Comparison of ENCODE assay signal across 8 cellular contexts in the genomic region with DNA sequence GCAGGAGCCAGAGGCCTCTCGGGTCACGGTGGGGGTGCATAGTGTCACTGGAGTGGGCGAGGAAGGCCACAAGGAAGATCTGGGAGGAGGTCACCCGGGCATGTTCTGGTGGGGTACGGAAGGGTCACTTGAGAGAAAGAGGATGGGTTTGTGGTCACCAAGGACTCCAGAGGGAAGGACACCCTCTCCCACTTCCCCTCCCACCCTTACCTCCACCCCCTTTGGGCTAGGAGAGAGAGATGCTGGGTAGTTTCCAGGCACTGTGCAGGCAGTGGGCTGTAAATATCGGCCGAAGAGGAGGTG. TPM values are rescaled to one million over a fixed set of nuclear protein-coding genes. Genes with fewer than 3 reads are reported as not detected.
DNase-seq lines count a peak whose midpoint lies in the region; ATAC-seq and TF ChIP-seq lines count a peak whose summit lies in the region.

No MANE protein-coding gene starts in this region.

- peaks cover 9% of the 10 kb centered on the region for H3K27me3 Mint-ChIP-seq in stimulated activated naive CD8-positive, alpha-beta T cell treated with anti-CD3 and anti-CD28 coated beads, Interleukin-15, Interleukin-2, amounts not matched to agents 100 ng/mL and 50 ng/mL, for 24 hours
- peaks cover 42% of the 10 kb centered on the region for H3K27me3 Mint-ChIP-seq in dendritic cell treated with granulocyte-macrophage colony-stimulating factor and Interleukin-4, amounts not matched to agents 40 ng/mL and 50 ng/mL, for 4 days
- H3K27me3 Mint-ChIP-seq in naive B cell = peaks cover 9 to 39% (median 28%) of the 10 kb centered on the region in 3 donors

- H3K36me3 Mint-ChIP-seq in stimulated activated naive CD8-positive, alpha-beta T cell treated with anti-CD3 and anti-CD28 coated beads, Interleukin-15, Interleukin-2, amounts not matched to agents 100 ng/mL and 50 ng/mL, for 24 hours (ENCODE audit: low read depth) = peaks cover 7% of the 10 kb centered on the region
- no peaks in the 10 kb centered on the region for H3K36me3 Mint-ChIP-seq in dendritic cell treated with granulocyte-macrophage colony-stimulating factor and Interleukin-4, amounts not matched to agents 40 ng/mL and 50 ng/mL, for 4 days (ENCODE audit: low read depth)
- no peaks in the 10 kb centered on the region for H3K36me3 Mint-ChIP-seq in naive B cell

- H3K4me1 Mint-ChIP-seq in stimulated activated naive CD8-positive, alpha-beta T cell treated with anti-CD3 and anti-CD28 coated beads, Interleukin-15, Interleukin-2, amounts not matched to agents 100 ng/mL and 50 ng/mL, for 24 hours (ENCODE audit: low read depth) = peaks cover 66% of the 10 kb centered on the region
- peaks cover 34% of the 10 kb centered on the region for H3K4me1 Mint-ChIP-seq in dendritic cell treated with granulocyte-macrophage colony-stimulating factor and Interleukin-4, amounts not matched to agents 40 ng/mL and 50 ng/mL, for 4 days (ENCODE audit: low read depth)
- peaks cover 17 to 25% (median 20%) of the 10 kb centered on the region in 3 donors for H3K4me1 Mint-ChIP-seq in naive B cell

- intact Hi-C loops in dendritic cell treated with granulocyte-macrophage colony-stimulating factor and Interleukin-4, amounts not matched to agents 40 ng/mL and 50 ng/mL, for 4 days (cut with micrococcal nuclease) = no loop called here

- peak overlapping the region; percentile 82 for H3K4me3 Mint-ChIP-seq in stimulated activated naive CD8-positive, alpha-beta T cell treated with anti-CD3 and anti-CD28 coated beads, Interleukin-15, Interleukin-2, amounts not matched to agents 100 ng/mL and 50 ng/mL, for 24 hours
- H3K4me3 Mint-ChIP-seq in dendritic cell treated with granulocyte-macrophage colony-stimulating factor and Interleukin-4, amounts not matched to agents 40 ng/mL and 50 ng/mL, for 4 days = peak overlapping the region; percentile 77
- peak overlapping the region; percentile 70 to 91 (median 86) for H3K4me3 Mint-ChIP-seq in naive B cell

- H3K27ac Mint-ChIP-seq in stimulated activated naive CD8-positive, alpha-beta T cell treated with anti-CD3 and anti-CD28 coated beads, Interleukin-15, Interleukin-2, amounts not matched to agents 100 ng/mL and 50 ng/mL, for 24 hours = no peak overlapping the region
- H3K27ac Mint-ChIP-seq in dendritic cell treated with granulocyte-macrophage colony-stimulating factor and Interleukin-4, amounts not matched to agents 40 ng/mL and 50 ng/mL, for 4 days = no peak overlapping the region
- peak overlapping the region; percentile 47 to 94 (median 80) for H3K27ac Mint-ChIP-seq in naive B cell

- no peak for DNase-seq in stimulated activated naive CD8-positive, alpha-beta T cell treated with anti-CD3 and anti-CD28 coated beads, Interleukin-15, Interleukin-2, amounts not matched to agents 100 U/mL and 50 U/mL, for 24 hours
- DNase-seq in naive B cell = no peak
- no peak for DNase-seq in stimulated activated CD4-positive, alpha-beta T cell treated with anti-CD3 and anti-CD28 coated beads, Interleukin-12 subunit alpha, Interleukin-12 subunit beta, amount 100 ng/mL, for 4 hours
- no peak for DNase-seq in GM20000 (ENCODE audit: low spot score)
- no peak for DNase-seq in NCI-H1436 (lab: John Stamatoyannopoulos, UW)
- no peak for DNase-seq in dedifferentiated amniotic fluid mesenchymal stem cell (ENCODE audit: extremely low spot score)

- ATAC-seq in stimulated activated naive CD8-positive, alpha-beta T cell treated with anti-CD3 and anti-CD28 coated beads, Interleukin-15, Interleukin-2, amounts not matched to agents 100 U/mL and 50 U/mL, for 24 hours = no peak
- ATAC-seq in naive B cell (ENCODE audit: low read depth in 2 of 2) = no peak

- TF ChIP-seq CTCF in GM20000 (IDR thresholded peaks at IDR 0.05; ENCODE audit: extremely low read depth, missing control alignments) = no peak

- H3K9me3 Mint-ChIP-seq in stimulated activated naive CD8-positive, alpha-beta T cell treated with anti-CD3 and anti-CD28 coated beads, Interleukin-15, Interleukin-2, amounts not matched to agents 100 ng/mL and 50 ng/mL, for 24 hours = no peaks in the 10 kb centered on the region
- no peaks in the 10 kb centered on the region for H3K9me3 Mint-ChIP-seq in dendritic cell treated with granulocyte-macrophage colony-stimulating factor and Interleukin-4, amounts not matched to agents 40 ng/mL and 50 ng/mL, for 4 days
- no peaks in the 10 kb centered on the region for H3K9me3 Mint-ChIP-seq in naive B cell

RNA-seq across cellular contexts. Expression of a gene that starts 0.7 kb away (rescaled TPM):
- 1 to 10 TPM in 3 of 6 donors, under 1 TPM in 2, not detected in 1; 0.37 to 1.8 (median 1.0) TPM for polyA plus RNA-seq in naive B cell (ENCODE audit: low read depth in 6 of 6)

RNA-seq across cellular contexts. Expression of a gene that starts 14.9 kb away (rescaled TPM):
- 10 to 100 TPM in 5 of 6 donors, 1 to 10 TPM in 1; 9.3 to 13.2 (median 10.8) TPM for polyA plus RNA-seq in naive B cell (ENCODE audit: low read depth in 6 of 6)

RNA-seq across cellular contexts. Expression of a gene that starts 25.1 kb away (rescaled TPM):
- polyA plus RNA-seq in naive B cell (ENCODE audit: low read depth in 6 of 6) = 1 to 10 TPM; 3.0 to 9.2 (median 5.2) TPM

RNA-seq across cellular contexts. Expression of a gene that starts 30.8 kb away (rescaled TPM):
- polyA plus RNA-seq in naive B cell (ENCODE audit: low read depth in 6 of 6) = under 1 TPM in 1 of 6 donors, not detected in 5; 0.09 TPM

RNA-seq across cellular contexts. Expression of a gene that starts 39.6 kb away (rescaled TPM):
- polyA plus RNA-seq in naive B cell (ENCODE audit: low read depth in 6 of 6) = 10 to 100 TPM in 1 of 6 donors, 1 to 10 TPM in 5; 7.6 to 13.9 (median 8.9) TPM

Comparison
In these comparisons a context has a peak if more than half of its experiments do, and no peak if none do; other contexts are left out.
1. H3K27ac Mint-ChIP-seq: peak in naive B cell (6 of 6); none in stimulated activated naive CD8-positive, alpha-beta T cell treated with anti-CD3 and anti-CD28 coated beads, Interleukin-15, Interleukin-2, amounts not matched to agents 100 ng/mL and 50 ng/mL, for 24 hours (single experiment) and dendritic cell treated with granulocyte-macrophage colony-stimulating factor and Interleukin-4, amounts not matched to agents 40 ng/mL and 50 ng/mL, for 4 days (single experiment).
2. Peak in every context shown above with its lines, with median percentiles within 50 percentile points of each other: H3K4me3 Mint-ChIP-seq.